ENCODE assay signal across 29 cellular contexts in the genomic region with DNA sequence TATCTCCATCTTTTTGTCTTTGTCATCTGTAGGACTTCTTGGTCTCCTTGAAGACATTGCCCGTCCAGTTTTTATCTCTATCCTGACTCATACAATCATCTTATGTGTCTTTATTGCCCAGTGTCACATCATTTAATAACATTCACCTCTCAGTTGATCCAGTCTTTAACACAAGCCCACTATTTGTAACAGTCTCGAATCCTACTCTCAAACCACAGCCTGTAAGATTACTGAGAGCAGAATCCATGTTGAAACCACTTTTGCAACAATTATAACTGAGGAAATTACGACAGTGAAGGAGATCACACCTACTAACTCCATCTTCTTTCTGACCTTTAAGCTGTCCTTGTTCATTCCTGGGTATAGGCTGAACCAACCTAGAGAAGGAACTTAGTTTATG.
"Had no signal": no experiment of that assay in that cellular context is flagged by ENCODE, and none has a peak within 500 bp of the region (broad histone marks: within the 10 kb centered on the region; RNA-seq: fewer than 3 reads in every experiment).

No MANE protein-coding gene starts in this region.

- H3K27me3 ChIP-seq: foreskin keratinocyte, gastroesophageal sphincter, heart right ventricle, ovary, spleen, testis, tibial artery had no signal

- H3K27ac ChIP-seq: coronary artery, esophagus muscularis mucosa, foreskin keratinocyte, gastroesophageal sphincter, heart right ventricle, ovary, psoas muscle, skin epidermis, spleen, testis, tibial artery had no signal

- H3K9me3 ChIP-seq: esophagus muscularis mucosa, gastroesophageal sphincter, heart right ventricle, mucosa of descending colon, ovary, psoas muscle, spleen, testis, tibial artery had no signal

- ATAC-seq: foreskin keratinocyte; gastroesophageal sphincter; heart right ventricle; left colon; left ventricle myocardium superior; mucosa of descending colon; psoas muscle; right cardiac atrium; stimulated activated memory B cell treated with anti-CD40 and anti-IgM and Interleukin-4, amounts not matched to agents 10 μg/mL and 1 μg/mL and 100 μg/mL, for 72 hours; stimulated activated naive CD8-positive, alpha-beta T cell treated with anti-CD3 and anti-CD28 coated beads, Interleukin-15, Interleukin-2, amounts not matched to agents 100 U/mL and 50 U/mL, for 24 hours had no signal

- H3K36me3 ChIP-seq: esophagus muscularis mucosa, gastroesophageal sphincter, heart right ventricle, ovary, spleen, tibial artery had no signal

- H3K4me1 ChIP-seq: esophagus muscularis mucosa, foreskin keratinocyte, gastroesophageal sphincter, heart right ventricle, psoas muscle, testis, tibial artery had no signal

- FAIRE-seq: endothelial cell of umbilical vein had no signal

- H3K4me3 ChIP-seq: coronary artery, esophagus muscularis mucosa, gastroesophageal sphincter, heart right ventricle, lung, mucosa of descending colon, ovary, psoas muscle, skin epidermis, spleen, testis, tibial artery had no signal

- DNase-seq: dermis blood vessel endothelial cell; effector memory CD4-positive, alpha-beta T cell; foreskin keratinocyte; heart right ventricle; hippocampal formation; immature natural killer cell; islet precursor cell; kidney glomerular epithelial cell; left colon; left ventricle myocardium superior; mucosa of descending colon; naive B cell; ovary; posterior cingulate gyrus; psoas muscle; right cardiac atrium; spleen; stimulated activated CD4-positive, alpha-beta T cell treated with anti-CD3 and anti-CD28 coated beads, Interleukin-4, amount 100 ng/mL, for 4 hours; stimulated activated naive CD8-positive, alpha-beta T cell treated with anti-CD3 and anti-CD28 coated beads, Interleukin-15, Interleukin-2, amounts not matched to agents 100 U/mL and 50 U/mL, for 24 hours; substantia nigra; testis; tibial artery had no signal
